ENCODE assay signal across 33 cellular contexts in genomic region chr1:53678046-53678445, GRCh38.
DNase-seq lines count a peak whose midpoint lies in the region; ATAC-seq, FAIRE-seq and TF ChIP-seq lines count a peak whose summit lies in the region.
"Had no signal": no experiment of that assay in that cellular context is flagged by ENCODE, and none has a peak within 500 bp of the region (broad histone marks: within the 10 kb centered on the region; RNA-seq: fewer than 3 reads in every experiment).

No MANE protein-coding gene starts in this region.

- H3K36me3 ChIP-seq in H1 (ENCODE audit: control insufficient read depth in 2 of 4, insufficient read depth in 4 of 4, low read length in 3 of 4) (no peaks in the 10 kb centered on the region), mesenchymal stem cell (ENCODE audit: control insufficient read depth in 1 of 2, insufficient read depth in 2 of 2, low read depth in 1 of 2, low read length in 2 of 2) (peaks cover 0 to 22% of the 10 kb centered on the region in 2 experiments), osteoblast (ENCODE audit: insufficient read depth, low read length) (no peaks in the 10 kb centered on the region), vagina (no peaks in the 10 kb centered on the region)
- H3K36me3 ChIP-seq: BE2C; BLaER1; BLaER1 treated with 17β-estradiol and CSF1 and Interleukin-3, amounts not matched to agents 10 nM and 100 nM had no signal

- no peak overlapping the region for H3K4me3 ChIP-seq in H1 (ENCODE audit: extremely low read depth in 1 of 4, insufficient read depth in 2 of 4, low read depth in 3 of 4, low read length in 4 of 4)
- no peak overlapping the region for H3K4me3 ChIP-seq in mesenchymal stem cell (ENCODE audit: insufficient read depth in 1 of 2, low read depth in 1 of 2, low read length in 2 of 2)
- no peak overlapping the region for H3K4me3 ChIP-seq in osteoblast (ENCODE audit: insufficient read depth, low read length)
- H3K4me3 ChIP-seq in vagina, result no peak overlapping the region
- H3K4me3 ChIP-seq: A549; BLaER1; BLaER1 treated with 17β-estradiol and CSF1 and Interleukin-3, amounts not matched to agents 10 nM and 100 nM had no signal

- H3K4me1 ChIP-seq in H1 (replicated peaks in 1 of 4; ENCODE audit: control insufficient read depth in 3 of 4, insufficient read depth in 4 of 4, low read length in 3 of 4), result peaks cover 4 to 9% (median 8%) of the 10 kb centered on the region in 4 experiments; a peak in 6 of 7 replicates
- peaks cover 31% of the 10 kb centered on the region for H3K4me1 ChIP-seq in mesenchymal stem cell (ENCODE audit: control insufficient read depth, insufficient read depth, low read depth, low read length)
- no peaks in the 10 kb centered on the region for H3K4me1 ChIP-seq in osteoblast (ENCODE audit: insufficient read depth, low read length)
- H3K4me1 ChIP-seq in vagina, result peaks cover 35% of the 10 kb centered on the region
- H3K4me1 ChIP-seq: A549, BE2C, Caco-2 had no signal

- no peak overlapping the region for H3K14ac ChIP-seq in H1 (ENCODE audit: insufficient read length)
- no peak overlapping the region for H3K14ac ChIP-seq in mesenchymal stem cell (ENCODE audit: low read length in 2 of 2)

- H2BK20ac ChIP-seq in H1 (ENCODE audit: low read length), result no peak overlapping the region

- H2AK5ac ChIP-seq in H1 (ENCODE audit: low read depth, low read length) (no peak overlapping the region), mesenchymal stem cell (ENCODE audit: low read length, severe bottlenecking) (no peak overlapping the region)

- intact Hi-C loops in Right ventricle myocardium inferior (cut with DNase I), result no loop called here
- intact Hi-C loops in cardiac septum (cut with DNase I), result no loop called here
- intact Hi-C loops in vagina (cut with DNase I), result no loop called here

- no peak for TF ChIP-seq RAD21 in H1 (IDR thresholded peaks at IDR 0.05 in 1 of 2, conservative IDR thresholded peaks at IDR 0.05 in 1 of 2; ENCODE audit: low read depth in 2 of 2, low read length in 2 of 2)

- H3K27ac ChIP-seq in H1 (ENCODE audit: low read depth, low read length) (no peak overlapping the region), mesenchymal stem cell (ENCODE audit: low read length, poor library complexity, severe bottlenecking) (no peak overlapping the region), osteoblast (ENCODE audit: low read depth, low read length) (no peak overlapping the region), vagina (no peak overlapping the region)
- H3K27ac ChIP-seq: 22Rv1; A549; BLaER1; BLaER1 treated with 17β-estradiol and CSF1 and Interleukin-3, amounts not matched to agents 10 nM and 100 nM; C4-2B had no signal

- POLR2A ChIA-PET in H1 (lab: Charles Lee; ENCODE audit: partially characterized antibody), result no interaction called here

- H2BK120ac ChIP-seq in H1 (replicated peaks; ENCODE audit: low read depth, low read length) (no peak overlapping the region), mesenchymal stem cell (ENCODE audit: low read depth, low read length) (no peak overlapping the region)

- H4K20me1 ChIP-seq in H1 (replicated peaks in 1 of 2; ENCODE audit: control insufficient read depth in 1 of 2, insufficient read depth in 2 of 2, low read length in 2 of 2) (no peaks in the 10 kb centered on the region), osteoblast (ENCODE audit: insufficient read depth, low read length) (peaks cover 54% of the 10 kb centered on the region)
- H4K20me1 ChIP-seq: BLaER1 had no signal

- H4K5ac ChIP-seq in H1 (ENCODE audit: insufficient read length, low read depth, low read length), result no peak overlapping the region

- no peaks in the 10 kb centered on the region; the same call in 1 of the 2 replicates for H3K79me1 ChIP-seq in H1 (ENCODE audit: low read depth, low read length)
- peaks cover 64% of the 10 kb centered on the region for H3K79me1 ChIP-seq in mesenchymal stem cell (replicated peaks; ENCODE audit: low read length, poor library complexity, severe bottlenecking)

- H2BK5ac ChIP-seq in H1 (ENCODE audit: low read depth, low read length) (no peak overlapping the region), mesenchymal stem cell (ENCODE audit: low read depth, low read length, poor library complexity, severe bottlenecking) (peak overlapping the region; percentile 4)

- H3K4me2 ChIP-seq in H1 (ENCODE audit: insufficient read depth in 1 of 2, low read depth in 2 of 2, low read length in 2 of 2) (no peak overlapping the region), mesenchymal stem cell (ENCODE audit: low read length, poor library complexity, severe bottlenecking) (no peak overlapping the region), osteoblast (ENCODE audit: insufficient read depth, low read length) (no peak overlapping the region)
- H3K4me2 ChIP-seq: A549, BLaER1 had no signal

- H2AFZ ChIP-seq in H1 (ENCODE audit: low read length) (no peak overlapping the region), mesenchymal stem cell (ENCODE audit: low read depth, low read length) (no peak overlapping the region), osteoblast (ENCODE audit: low read length) (no peak overlapping the region)

- H4K8ac ChIP-seq in H1 (ENCODE audit: extremely low read depth, insufficient read depth, low read length) (peak overlapping the region; percentile 47; the same call in 1 of the 2 replicates), mesenchymal stem cell (ENCODE audit: low read length) (no peak overlapping the region)

- H3K9ac ChIP-seq in H1 (replicated peaks in 1 of 4; ENCODE audit: extremely low read depth in 1 of 4, low read depth in 3 of 4, low read length in 3 of 4) (no peak overlapping the region), mesenchymal stem cell (ENCODE audit: low read length) (no peak overlapping the region)
- H3K9ac ChIP-seq: BLaER1; BLaER1 treated with 17β-estradiol and CSF1 and Interleukin-3, amounts not matched to agents 10 nM and 100 nM had no signal

- H2BK12ac ChIP-seq in H1 (ENCODE audit: low read depth, low read length), result no peak overlapping the region
- no peak overlapping the region for H2BK12ac ChIP-seq in mesenchymal stem cell (ENCODE audit: low read length in 2 of 2)

- H3K79me2 ChIP-seq in H1 (ENCODE audit: control insufficient read depth in 1 of 2, insufficient read depth in 2 of 2, low read length in 2 of 2) (no peaks in the 10 kb centered on the region), osteoblast (ENCODE audit: insufficient read depth, low read length) (no peaks in the 10 kb centered on the region)

- H3K9me3 ChIP-seq in H1 (ENCODE audit: insufficient read depth in 2 of 2, low read depth in 1 of 2, low read length in 1 of 2) (no peaks in the 10 kb centered on the region), mesenchymal stem cell (ENCODE audit: control insufficient read depth, low read length) (no peaks in the 10 kb centered on the region), osteoblast (ENCODE audit: low read depth, low read length) (no peaks in the 10 kb centered on the region), vagina (no peaks in the 10 kb centered on the region)
- H3K9me3 ChIP-seq: A549; BE2C; BLaER1; BLaER1 treated with 17β-estradiol and CSF1 and Interleukin-3, amounts not matched to agents 10 nM and 100 nM; Caco-2 had no signal

- no peak overlapping the region for H3K18ac ChIP-seq in H1 (ENCODE audit: extremely low read depth, low read length)
- H3K18ac ChIP-seq in mesenchymal stem cell (ENCODE audit: low read depth in 1 of 2, low read length in 2 of 2), result no peak overlapping the region

- no peak for FAIRE-seq in H1 (lab: Jason Lieb, UNC)
- FAIRE-seq: A204.1, A549, D721Med had no signal

- no peak for TF ChIP-seq EP300 in H1 (IDR thresholded peaks at IDR 0.05; ENCODE audit: borderline replicate concordance in 1 of 2, low read depth in 2 of 2, low read length in 2 of 2)

- DNase-seq in Right ventricle myocardium inferior (ENCODE audit: missing footprints) (peak; percentile 48), cardiac septum (ENCODE audit: low spot score) (no peak), H1 (ENCODE audit: low read depth in 1 of 2, low spot score in 2 of 2) (no peak), mesenchymal stem cell (no peak), osteoblast (ENCODE audit: insufficient read length, low spot score, missing footprints) (peak; percentile 59), vagina (ENCODE audit: extremely low spot score in 2 of 2) (no peak)
- DNase-seq: 8988T; ACHN; AML-193; BE2C; Caco-2; Calu3; CD4-positive, alpha-beta memory T cell; CD4-positive, alpha-beta T cell; CD4-positive, CD25-positive, alpha-beta regulatory T cell; CD8-positive, alpha-beta memory T cell; CD8-positive, alpha-beta T cell; COR-L47; DMS153; DMS53; DMS79; DMS79 treated with DMSO at 0.1 percent for 48 hours; DND-41; EL had no signal

- TF ChIP-seq CTCF in H1 (IDR thresholded peaks at IDR 0.05; ENCODE audit: control extremely low read depth in 1 of 3, insufficient read depth in 1 of 3, low read depth in 1 of 3, low read length in 3 of 3) (no peak), osteoblast (IDR thresholded peaks at IDR 0.05; ENCODE audit: extremely low read depth, low read depth, low read length) (no peak), vagina (IDR thresholded peaks at IDR 0.05) (no peak)

- H3K23me2 ChIP-seq in H1 (ENCODE audit: low read depth, low read length), result no peaks in the 10 kb centered on the region

- CTCF ChIA-PET in H1 (lab: Charles Lee; ENCODE audit: partially characterized antibody), result interaction anchor here (10.7 kb wide), 1 partner anchor 191 kb away, joined by 129 read pairs; no protein-coding TSS in a partner anchor

- peaks cover 0 to 7% (median 4%) of the 10 kb centered on the region in 4 experiments; a peak in 3 of 7 replicates for H3K27me3 ChIP-seq in H1 (replicated peaks in 1 of 4; ENCODE audit: control insufficient read depth in 3 of 4, extremely low read depth in 1 of 4, insufficient read depth in 3 of 4, low read length in 3 of 4)
- peaks cover 0 to 78% of the 10 kb centered on the region in 2 experiments for H3K27me3 ChIP-seq in mesenchymal stem cell (ENCODE audit: control insufficient read depth in 1 of 2, insufficient read depth in 1 of 2, low read length in 2 of 2)
- no peaks in the 10 kb centered on the region for H3K27me3 ChIP-seq in osteoblast (ENCODE audit: insufficient read depth, low read length)
- H3K27me3 ChIP-seq in vagina, result no peaks in the 10 kb centered on the region
- H3K27me3 ChIP-seq: BE2C; BLaER1; BLaER1 treated with 17β-estradiol and CSF1 and Interleukin-3, amounts not matched to agents 10 nM and 100 nM had no signal

- WGBS in H1 (ENCODE audit: extremely low coverage in 1 of 2, insufficient coverage in 1 of 2, insufficient read length in 1 of 2, insufficient replicate concordance in 2 of 2, low coverage in 1 of 2, low lambda C conversion rate in 2 of 2, missing lambda C conversion rate in 1 of 2), 2 experiments, result 96% methylated on average over 7 of the region's 8 CpGs; no CpG with 5 or more reads in 1 of the 2 experiments
- WGBS in mesenchymal stem cell, result 93% methylated on average over 3 of the region's 8 CpGs

- H4K91ac ChIP-seq in H1 (replicated peaks; ENCODE audit: insufficient read length, low read length) (no peak overlapping the region), mesenchymal stem cell (ENCODE audit: low read length) (no peak overlapping the region)

- ATAC-seq in Right ventricle myocardium inferior (no peak), HG03571 (IDR thresholded peaks at IDR 0.05; ENCODE audit: unreplicated experiment) (no peak), HG03521 (IDR thresholded peaks at IDR 0.05; ENCODE audit: unreplicated experiment) (no peak)
- ATAC-seq: A549; CD8-positive, alpha-beta T cell had no signal

- H2BK15ac ChIP-seq in H1 (ENCODE audit: low read length) (no peak overlapping the region), mesenchymal stem cell (ENCODE audit: low read depth, poor library complexity, severe bottlenecking) (no peak overlapping the region)

- no peak overlapping the region for H3K56ac ChIP-seq in H1 (replicated peaks; ENCODE audit: insufficient read length, low read depth, low read length)

- H3K4ac ChIP-seq in H1 (replicated peaks; ENCODE audit: insufficient read length, low read depth, low read length) (no peak overlapping the region), mesenchymal stem cell (ENCODE audit: low read depth in 1 of 2, low read length in 2 of 2) (no peak overlapping the region)

- H3K23ac ChIP-seq in H1 (ENCODE audit: insufficient read length) (no peak overlapping the region), mesenchymal stem cell (ENCODE audit: low read length in 2 of 2) (no peak overlapping the region)

- TF ChIP-seq POLR2A in H1 (IDR thresholded peaks at IDR 0.05; ENCODE audit: control extremely low read depth in 1 of 2, low read depth in 2 of 2, low read length in 2 of 2) (no peak), vagina (IDR thresholded peaks at IDR 0.05) (no peak)

Comparison
In these comparisons a context has a peak if more than half of its experiments do, and no peak if none do; other contexts are left out.
1. DNase-seq: peak in Right ventricle myocardium inferior (single experiment) and osteoblast (single experiment); none in cardiac septum (single experiment), H1 (0 of 2), mesenchymal stem cell (single experiment) and vagina (0 of 2).